ENCODE assay signal across 8 cellular contexts in the genomic region with DNA sequence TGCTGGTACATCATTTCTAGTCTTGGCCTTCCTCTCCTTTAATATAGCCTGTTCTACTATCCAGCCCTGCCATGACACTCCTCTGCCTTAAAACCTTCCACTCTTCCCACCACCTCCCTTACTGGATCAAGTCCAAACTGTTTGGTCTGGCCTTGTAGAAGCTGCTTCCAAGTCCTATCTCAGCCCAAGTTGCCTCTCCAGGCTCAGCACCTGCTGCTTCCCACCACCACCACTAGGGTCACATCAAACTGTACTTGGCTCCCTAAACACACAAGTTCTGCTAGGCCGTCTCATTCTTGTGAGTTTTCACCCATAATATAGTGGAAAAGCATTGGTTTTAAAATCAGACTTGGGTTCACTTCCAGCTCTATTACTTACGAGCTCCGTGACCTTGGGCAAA. TPM values are rescaled to one million over a fixed set of nuclear protein-coding genes. Genes with fewer than 3 reads are reported as not detected.
DNase-seq lines count a peak whose midpoint lies in the region; ATAC-seq and TF ChIP-seq lines count a peak whose summit lies in the region.

No MANE protein-coding gene starts in this region.

- TF ChIP-seq CTCF in Peyer's patch (IDR thresholded peaks at IDR 0.05) (peak in 4 of 6 experiments; percentile 25 to 51 (median 42)), hepatocyte (IDR thresholded peaks at IDR 0.05; ENCODE audit: poor library complexity) (peak; percentile 42)

- no peaks in the 10 kb centered on the region for H3K27me3 ChIP-seq in Peyer's patch
- H3K27me3 ChIP-seq in hepatocyte, result no peaks in the 10 kb centered on the region
- no peaks in the 10 kb centered on the region for H3K27me3 ChIP-seq in stomach smooth muscle (ENCODE audit: control insufficient read depth in 1 of 2, insufficient read depth in 2 of 2, low read length in 2 of 2)

- H2AFZ ChIP-seq in hepatocyte, result no peak overlapping the region

- 82% methylated on average over 3 of the region's 3 CpGs for WGBS in hepatocyte (ENCODE audit: low lambda C conversion rate, missing lambda C conversion rate)

- peak; percentile 44 for ATAC-seq in HG02981 (IDR thresholded peaks at IDR 0.05; ENCODE audit: unreplicated experiment)

- H3K9me2 ChIP-seq in hepatocyte (replicated peaks; ENCODE audit: insufficient read depth), result no peaks in the 10 kb centered on the region

- peaks cover 27% of the 10 kb centered on the region for H4K20me1 ChIP-seq in hepatocyte (ENCODE audit: insufficient read depth, poor library complexity, severe bottlenecking)

- peaks cover 63% of the 10 kb centered on the region for H3K79me2 ChIP-seq in hepatocyte

- H3K4me3 ChIP-seq in Peyer's patch (peak overlapping the region in 1 of 4 donors; percentile 20), hepatocyte (no peak overlapping the region), stomach smooth muscle (ENCODE audit: low read length in 2 of 2) (peak overlapping the region; percentile 36 to 97)

- H3K27ac Mint-ChIP-seq in activated naive CD8-positive, alpha-beta T cell treated with anti-CD3 and anti-CD28 coated beads for 36 hours, result no peak overlapping the region

- H3K4me1 ChIP-seq in Peyer's patch, result peaks cover 0 to 25% (median 3%) of the 10 kb centered on the region in 4 donors
- peaks cover 9% of the 10 kb centered on the region for H3K4me1 ChIP-seq in hepatocyte (ENCODE audit: insufficient read depth)
- H3K4me1 ChIP-seq in stomach smooth muscle (ENCODE audit: control insufficient read depth, insufficient read depth, low read length), result peaks cover 16% of the 10 kb centered on the region

- H3K27ac ChIP-seq in Peyer's patch (no peak overlapping the region), hepatocyte (no peak overlapping the region), stomach smooth muscle (ENCODE audit: low read length) (no peak overlapping the region)

- H3K9ac ChIP-seq in stomach smooth muscle (ENCODE audit: low read length in 2 of 2), result no peak overlapping the region

- H3K9me3 Mint-ChIP-seq in activated naive CD8-positive, alpha-beta T cell treated with anti-CD3 and anti-CD28 coated beads for 36 hours, result peaks cover 6% of the 10 kb centered on the region

- H3K4me3 Mint-ChIP-seq in activated naive CD8-positive, alpha-beta T cell treated with anti-CD3 and anti-CD28 coated beads for 36 hours, result peak overlapping the region; percentile 51

- peak overlapping the region; percentile 79 for H3K4me2 ChIP-seq in hepatocyte

- no peaks in the 10 kb centered on the region for H3K9me3 ChIP-seq in Peyer's patch
- no peaks in the 10 kb centered on the region for H3K9me3 ChIP-seq in hepatocyte (ENCODE audit: low read depth)
- H3K9me3 ChIP-seq in stomach smooth muscle (ENCODE audit: control insufficient read depth in 2 of 2, low read length in 2 of 2), result no peaks in the 10 kb centered on the region

- H3K36me3 Mint-ChIP-seq in activated naive CD8-positive, alpha-beta T cell treated with anti-CD3 and anti-CD28 coated beads for 36 hours, result peaks cover 5% of the 10 kb centered on the region

- TF ChIP-seq POLR2A in Peyer's patch (IDR thresholded peaks at IDR 0.05), result no peak

- H3K36me3 ChIP-seq in Peyer's patch (no peaks in the 10 kb centered on the region), hepatocyte (replicated peaks; ENCODE audit: insufficient read depth, low read depth) (no peaks in the 10 kb centered on the region), stomach smooth muscle (ENCODE audit: control insufficient read depth in 2 of 2, insufficient read depth in 2 of 2, low read length in 2 of 2) (no peaks in the 10 kb centered on the region)

- H3K27me3 Mint-ChIP-seq in activated naive CD8-positive, alpha-beta T cell treated with anti-CD3 and anti-CD28 coated beads for 36 hours, result peaks cover 10% of the 10 kb centered on the region

- DNase-seq in GDM1 (lab: John Stamatoyannopoulos, UW) (peak; percentile 27), Peyer's patch (peak in 1 of 3 donors; percentile 54), hepatocyte (ENCODE audit: low spot score) (peak; percentile 51), nucleus accumbens (lab: John Stamatoyannopoulos, UW) (no peak), OCI-M2 (lab: John Stamatoyannopoulos, UW; ENCODE audit: unreplicated experiment) (no peak)
- DNase-seq in activated naive CD8-positive, alpha-beta T cell treated with anti-CD3 and anti-CD28 coated beads for 36 hours, result peak; percentile 44

- peaks cover 28% of the 10 kb centered on the region for H3K4me1 Mint-ChIP-seq in activated naive CD8-positive, alpha-beta T cell treated with anti-CD3 and anti-CD28 coated beads for 36 hours

RNA-seq across cellular contexts. Expression of gene NDUFA8, which starts 1.4 kb away (rescaled TPM):
- total RNA-seq in Peyer's patch (10 to 100 TPM; 17.3 to 41.3 (median 32.2) TPM), hepatocyte (44.4 and 46.4 TPM in 2 replicates)
- total RNA-seq in activated naive CD8-positive, alpha-beta T cell treated with anti-CD3 and anti-CD28 coated beads for 36 hours, result 10 to 100 TPM; 55.2 to 56.4 TPM
- polyA plus RNA-seq in hepatocyte, result 113 and 132 TPM in 2 replicates

RNA-seq across cellular contexts. Expression of gene MORN5, which starts 1.5 kb away (rescaled TPM):
- not detected for total RNA-seq in Peyer's patch
- total RNA-seq in activated naive CD8-positive, alpha-beta T cell treated with anti-CD3 and anti-CD28 coated beads for 36 hours, result not detected
- not detected in 2 replicates for total RNA-seq in hepatocyte
- 0.95 TPM in 1 of 2 replicates, not detected in the other for polyA plus RNA-seq in hepatocyte

Comparison
In these comparisons a context has a peak if more than half of its experiments do, and no peak if none do; other contexts are left out.
1. DNase-seq: peak in GDM1 (single experiment), activated naive CD8-positive, alpha-beta T cell treated with anti-CD3 and anti-CD28 coated beads for 36 hours (single experiment) and hepatocyte (single experiment); none in nucleus accumbens (0 of 56) and OCI-M2 (single experiment).